In the genomic region with DNA sequence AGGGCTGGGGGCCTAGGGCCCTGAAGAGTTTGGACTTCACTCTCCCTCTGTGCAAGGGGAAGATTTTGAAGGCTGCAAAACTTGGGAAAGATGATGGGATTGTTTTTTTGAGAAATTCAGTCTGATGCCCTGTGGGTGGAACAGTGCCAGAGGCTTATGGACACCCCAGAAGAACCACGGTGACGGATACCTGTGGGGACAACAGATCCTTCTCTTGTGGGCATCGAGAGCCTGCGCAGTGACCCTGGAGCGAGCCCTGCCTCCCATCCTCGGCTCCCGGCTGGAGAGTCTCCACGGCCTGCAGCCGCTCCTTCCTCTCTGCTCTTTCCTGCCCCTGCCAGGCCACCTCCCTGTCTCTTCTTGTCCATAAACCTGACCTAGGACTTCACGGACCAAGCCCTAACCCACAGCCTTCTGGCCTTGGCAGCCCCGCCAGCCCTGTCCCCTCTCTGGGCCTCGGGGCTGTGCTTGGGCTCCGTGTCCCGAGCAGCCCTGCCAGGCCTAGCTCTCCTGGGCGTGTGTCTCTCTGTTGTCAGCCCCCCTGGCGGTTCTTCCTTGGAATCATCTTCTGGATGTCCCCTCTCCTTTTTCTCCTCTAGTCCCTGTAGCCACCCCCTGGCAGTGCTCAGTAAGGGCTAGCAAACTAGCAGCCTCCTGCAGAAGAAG, we compare ENCODE assay signal across 15 cellular contexts.
DNase-seq lines count a peak whose midpoint lies in the region; ATAC-seq lines count a peak whose summit lies in the region.
"Had no signal": no experiment of that assay in that cellular context is flagged by ENCODE, and none has a peak within 500 bp of the region (broad histone marks: within the 10 kb centered on the region; RNA-seq: fewer than 3 reads in every experiment).

No MANE protein-coding gene starts in this region.

- peaks cover 12% of the 10 kb centered on the region for H3K9me3 Mint-ChIP-seq in dendritic cell treated with granulocyte-macrophage colony-stimulating factor and Interleukin-4, amounts not matched to agents 40 ng/mL and 50 ng/mL, for 4 days
- no peaks in the 10 kb centered on the region for H3K9me3 Mint-ChIP-seq in activated T-helper 17 cell treated with anti-CD3 and anti-CD28 coated beads, Interleukin-2, amount 50 U/mL, for 72 hours
- H3K9me3 Mint-ChIP-seq: immature natural killer cell had no signal

- peak overlapping the region in 18 of 21 experiments; percentile 11 to 75 (median 48) for H3K27ac ChIP-seq in skin epidermis
- H3K27ac ChIP-seq: C4-2B had no signal

- H3K4me1 ChIP-seq in iPS-15b (ENCODE audit: control insufficient read depth, insufficient read depth, low read length) = no peaks in the 10 kb centered on the region

- intact Hi-C loops in dendritic cell treated with granulocyte-macrophage colony-stimulating factor and Interleukin-4, amounts not matched to agents 40 ng/mL and 50 ng/mL, for 4 days (cut with micrococcal nuclease) = no loop called here

- DNase-seq in GM03348 (ENCODE audit: low spot score) = peak; percentile 69
- no peak for DNase-seq in activated CD4-positive, alpha-beta T cell treated with anti-CD3 and anti-CD28 coated beads for 1 hour
- no peak for DNase-seq in HPDE6-E6E7 (ENCODE audit: extremely low spot score)
- DNase-seq in cerebellar cortex (ENCODE audit: low spot score) = no peak
- DNase-seq: activated CD4-positive, CD25-positive, alpha-beta regulatory T cell treated with anti-CD3 and anti-CD28 coated beads, Interleukin-2, amount 50 U/mL, for 72 hours; erythroblast; immature natural killer cell; naive B cell; NCI-H146 had no signal

- H3K27me3 Mint-ChIP-seq in dendritic cell treated with granulocyte-macrophage colony-stimulating factor and Interleukin-4, amounts not matched to agents 40 ng/mL and 50 ng/mL, for 4 days = no peaks in the 10 kb centered on the region
- H3K27me3 Mint-ChIP-seq in activated T-helper 17 cell treated with anti-CD3 and anti-CD28 coated beads, Interleukin-2, amount 50 U/mL, for 72 hours = no peaks in the 10 kb centered on the region
- H3K27me3 Mint-ChIP-seq: IgD-negative memory B cell, naive B cell had no signal

- no peak for ATAC-seq in activated T-helper 17 cell treated with anti-CD3 and anti-CD28 coated beads, Interleukin-2, amount 50 U/mL, for 72 hours (replicated peaks)

- H3K4me3 Mint-ChIP-seq in dendritic cell treated with granulocyte-macrophage colony-stimulating factor and Interleukin-4, amounts not matched to agents 40 ng/mL and 50 ng/mL, for 4 days = no peak overlapping the region
- H3K4me3 Mint-ChIP-seq in activated T-helper 17 cell treated with anti-CD3 and anti-CD28 coated beads, Interleukin-2, amount 50 U/mL, for 72 hours = no peak overlapping the region
- H3K4me3 Mint-ChIP-seq: IgD-negative memory B cell, immature natural killer cell, naive B cell had no signal

- no peaks in the 10 kb centered on the region for H3K36me3 ChIP-seq in iPS-15b (ENCODE audit: control insufficient read depth, insufficient read depth, low read length)

- no peaks in the 10 kb centered on the region for H3K9me3 ChIP-seq in iPS-15b (ENCODE audit: control insufficient read depth, insufficient read depth, low read length)

- peak overlapping the region; percentile 67 for H3K27ac Mint-ChIP-seq in dendritic cell treated with granulocyte-macrophage colony-stimulating factor and Interleukin-4, amounts not matched to agents 40 ng/mL and 50 ng/mL, for 4 days
- H3K27ac Mint-ChIP-seq in activated T-helper 17 cell treated with anti-CD3 and anti-CD28 coated beads, Interleukin-2, amount 50 U/mL, for 72 hours = no peak overlapping the region
- H3K27ac Mint-ChIP-seq: immature natural killer cell, naive B cell had no signal

- peak overlapping the region; percentile 37 for H3K9ac ChIP-seq in iPS-15b (ENCODE audit: low read depth, low read length)

- H3K36me3 Mint-ChIP-seq in dendritic cell treated with granulocyte-macrophage colony-stimulating factor and Interleukin-4, amounts not matched to agents 40 ng/mL and 50 ng/mL, for 4 days (ENCODE audit: low read depth) = peaks cover 34% of the 10 kb centered on the region
- no peaks in the 10 kb centered on the region for H3K36me3 Mint-ChIP-seq in activated T-helper 17 cell treated with anti-CD3 and anti-CD28 coated beads, Interleukin-2, amount 50 U/mL, for 72 hours (ENCODE audit: low read depth)

- H3K4me1 Mint-ChIP-seq in dendritic cell treated with granulocyte-macrophage colony-stimulating factor and Interleukin-4, amounts not matched to agents 40 ng/mL and 50 ng/mL, for 4 days (ENCODE audit: low read depth) = peaks cover 67% of the 10 kb centered on the region
- H3K4me1 Mint-ChIP-seq in activated T-helper 17 cell treated with anti-CD3 and anti-CD28 coated beads, Interleukin-2, amount 50 U/mL, for 72 hours = peaks cover 6% of the 10 kb centered on the region

- H3K27me3 ChIP-seq in iPS-15b (ENCODE audit: control insufficient read depth, insufficient read depth, low read length) = no peaks in the 10 kb centered on the region

- H3K4me3 ChIP-seq in iPS-15b (ENCODE audit: low read depth, low read length) = no peak overlapping the region
- no peak overlapping the region for H3K4me3 ChIP-seq in skin epidermis
